Comparison of ENCODE assay signal across 22 cellular contexts in genomic region chr13:86792153-86792651, GRCh38.
"Had no signal": no experiment of that assay in that cellular context is flagged by ENCODE, and none has a peak within 500 bp of the region (broad histone marks: within the 10 kb centered on the region; RNA-seq: fewer than 3 reads in every experiment).

No MANE protein-coding gene starts in this region.

- H3K4me1 Mint-ChIP-seq: activated B cell treated with CpG ODN at 0.5 μM for 24 hours; activated CD4-positive, alpha-beta T cell treated with anti-CD3 and anti-CD28 coated beads for 36 hours; naive B cell had no signal

- H3K36me3 Mint-ChIP-seq: naive B cell, neural progenitor cell had no signal

- H2AFZ ChIP-seq: neural progenitor cell had no signal

- H3K4me1 ChIP-seq: heart right ventricle, spleen, thyroid gland had no signal

- H3K27ac Mint-ChIP-seq: activated B cell treated with CpG ODN at 0.5 μM for 24 hours; activated CD4-positive, alpha-beta T cell treated with anti-CD3 and anti-CD28 coated beads for 36 hours; activated naive CD4-positive, alpha-beta T cell treated with anti-CD3 and anti-CD28 coated beads for 36 hours; activated T-helper 2 cell treated with anti-CD3 and anti-CD28 coated beads, Interferon-gamma antibody, Interleukin-2, Interleukin-4, amounts not matched to agents 10 μg/mL and 5 μg/mL and 100 μg/mL, durations not matched to agents 14 hours and 24 hours and 36 hours; naive B cell; neural progenitor cell; progenitor cell of endocrine pancreas had no signal

- H3K9me3 Mint-ChIP-seq: activated B cell treated with CpG ODN at 0.5 μM for 24 hours had no signal

- H3K36me3 ChIP-seq: heart right ventricle, neural progenitor cell, spleen, thyroid gland had no signal

- H3K4me3 ChIP-seq: heart right ventricle, lung, neural progenitor cell, spleen, thyroid gland had no signal

- H3K4me3 Mint-ChIP-seq: activated B cell treated with CpG ODN at 0.5 μM for 24 hours; activated CD4-positive, alpha-beta T cell treated with anti-CD3 and anti-CD28 coated beads for 36 hours; activated naive CD4-positive, alpha-beta T cell treated with anti-CD3 and anti-CD28 coated beads for 36 hours; activated T-cell treated with anti-CD3 and anti-CD28 coated beads, Interleukin-2, amount 50 U/mL, for 4 hours; naive B cell; neural progenitor cell had no signal

- H3K27me3 ChIP-seq: heart right ventricle, neural progenitor cell, spleen, thyroid gland had no signal

- H3K27ac ChIP-seq: heart right ventricle, neural progenitor cell, spleen, thyroid gland had no signal

- DNase-seq: activated B cell treated with CpG ODN at 0.5 μM for 24 hours; activated CD4-positive, alpha-beta T cell treated with anti-CD3 and anti-CD28 coated beads for 36 hours; activated CD4-positive, alpha-beta T cell treated with anti-CD3 and anti-CD28 coated beads, Interleukin-2, amount 50 U/mL, for 4 hours; activated CD8-positive, alpha-beta memory T cell treated with anti-CD3 and anti-CD28 coated beads for 24 hours; activated CD8-positive, alpha-beta memory T cell treated with anti-CD3 and anti-CD28 coated beads, Interleukin-2, amount 50 U/mL, for 48 hours; activated naive CD4-positive, alpha-beta T cell treated with anti-CD3 and anti-CD28 coated beads for 36 hours; activated T-cell treated with anti-CD3 and anti-CD28 coated beads, Interleukin-2, amount 50 U/mL, for 4 hours; cerebellar nuclear complex; cortex of kidney; foreskin fibroblast; heart right ventricle; naive B cell; spleen; stimulated activated CD4-positive, alpha-beta T cell treated with anti-CD3 and anti-CD28 coated beads, Interleukin-4, amount 100 ng/mL, for 1 hour; stimulated activated naive CD4-positive, alpha-beta T cell; T-helper 1 cell; thyroid gland had no signal

- H3K9me3 ChIP-seq: thyroid gland had no signal

- H3K27me3 Mint-ChIP-seq: activated B cell treated with CpG ODN at 0.5 μM for 24 hours; activated CD4-positive, alpha-beta T cell treated with anti-CD3 and anti-CD28 coated beads for 36 hours; naive B cell; progenitor cell of endocrine pancreas had no signal

- H3K9ac ChIP-seq: neural progenitor cell had no signal

- H3K4me2 ChIP-seq: neural progenitor cell had no signal

- ATAC-seq: activated CD4-positive, alpha-beta T cell treated with anti-CD3 and anti-CD28 coated beads for 36 hours; activated T-cell treated with anti-CD3 and anti-CD28 coated beads, Interleukin-2, amount 50 U/mL, for 4 hours; left lobe of liver had no signal
